Comparison of ENCODE assay signal across 18 cellular contexts in the genomic region with DNA sequence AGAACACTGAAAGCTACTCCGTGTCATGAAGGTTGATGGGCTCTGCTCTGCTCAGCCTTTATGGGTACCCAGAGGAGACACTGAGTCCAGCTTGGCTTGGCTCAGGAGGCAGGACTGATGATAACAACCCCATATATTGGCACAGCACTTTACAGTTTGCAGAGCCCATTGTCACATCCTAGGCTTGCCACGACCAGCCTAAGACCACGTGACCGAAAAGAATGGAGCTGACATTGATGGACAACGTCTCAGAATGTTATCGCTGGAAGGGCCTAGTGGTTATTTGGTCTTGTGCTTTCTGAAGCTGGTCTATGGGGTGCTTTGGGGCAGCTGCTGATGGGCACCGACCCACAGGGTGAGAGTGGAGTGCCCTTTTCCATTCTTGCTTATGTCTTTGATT.
"Had no signal": no experiment of that assay in that cellular context is flagged by ENCODE, and none has a peak within 500 bp of the region (broad histone marks: within the 10 kb centered on the region; RNA-seq: fewer than 3 reads in every experiment).

No MANE protein-coding gene starts in this region.

- H3K36me3 ChIP-seq: esophagus muscularis mucosa, left lung, sigmoid colon, spleen, tibial artery, vagina had no signal

- H3K27ac ChIP-seq: coronary artery, esophagus muscularis mucosa, left lung, parathyroid adenoma, sigmoid colon, spleen, tibial artery, vagina had no signal

- ATAC-seq: left lung had no signal

- H3K9me3 ChIP-seq: esophagus muscularis mucosa, left lung, sigmoid colon, spleen, tibial artery, vagina had no signal

- DNase-seq: activated CD4-positive, CD25-positive, alpha-beta regulatory T cell treated with anti-CD3 and anti-CD28 coated beads, Interleukin-2, amount 50 U/mL, for 72 hours; activated naive CD4-positive, alpha-beta T cell; amniotic stem cell; central memory CD4-positive, alpha-beta T cell; hippocampal formation; left lung; mammary epithelial cell; sigmoid colon; spleen; SW 1271; T-helper 9 cell; tibial artery had no signal

- H3K9me3 Mint-ChIP-seq: activated T-cell treated with anti-CD3 and anti-CD28 coated beads, Interleukin-2, amount 50 U/mL, for 4 hours had no signal

- FAIRE-seq: keratinocyte had no signal

- H3K4me3 Mint-ChIP-seq: activated T-cell treated with anti-CD3 and anti-CD28 coated beads, Interleukin-2, amount 50 U/mL, for 4 hours had no signal
